9 cellular contexts compared by ENCODE assay signal in genomic region chr5:172910828-172911627, GRCh38. TPM values are rescaled to one million over a fixed set of nuclear protein-coding genes. Genes with fewer than 3 reads are reported as not detected.
DNase-seq lines count a peak whose midpoint lies in the region; ATAC-seq and FAIRE-seq lines count a peak whose summit lies in the region.
"Had no signal": no experiment of that assay in that cellular context is flagged by ENCODE, and none has a peak within 500 bp of the region (broad histone marks: within the 10 kb centered on the region; RNA-seq: fewer than 3 reads in every experiment).

No MANE protein-coding gene starts in this region.

- POLR2A ChIA-PET in CD8-positive, alpha-beta memory T cell (lab: Charles Lee), result no interaction called here

- H3K9me3 ChIP-seq in CD8-positive, alpha-beta memory T cell (ENCODE audit: low read length), result no peaks in the 10 kb centered on the region

- peaks cover 17% of the 10 kb centered on the region for H3K36me3 ChIP-seq in CD8-positive, alpha-beta memory T cell (ENCODE audit: insufficient read depth, low read length)

- H3K27me3 Mint-ChIP-seq in CD8-positive, alpha-beta memory T cell, result no peaks in the 10 kb centered on the region

- CTCF ChIA-PET in CD8-positive, alpha-beta memory T cell (lab: Charles Lee), result interaction anchor here (0.7 to 1.9 kb wide), 2 partner anchors 196 to 213 kb away, joined by 3 to 5 read pairs; no protein-coding TSS in a partner anchor

- no peak for DNase-seq in activated CD4-positive, CD25-positive, alpha-beta regulatory T cell treated with anti-CD3 and anti-CD28 coated beads, Interleukin-2, amount 50 U/mL, for 72 hours
- peak; percentile 41 for DNase-seq in HTR-8/SVneo (ENCODE audit: insufficient read length, low spot score)
- DNase-seq in activated T-helper 9 cell treated with anti-CD3 and anti-CD28 coated beads, Interleukin-2, amount 50 U/mL, for 16 hours (ENCODE audit: low read depth), result peak; percentile 3
- DNase-seq in iPS-NIHi11 (ENCODE audit: low spot score), result peak; percentile 42
- DNase-seq in stimulated activated effector memory CD8-positive, alpha-beta T cell treated with anti-CD3 and anti-CD28 coated beads, Interleukin-12 subunit alpha, Interleukin-12 subunit beta, amount 100 ng/mL, for 72 hours (ENCODE audit: low spot score in 2 of 2), result no peak
- no peak for DNase-seq in urothelium cell line (ENCODE audit: low spot score)
- no peak for DNase-seq in CD8-positive, alpha-beta memory T cell

- H3K4me3 Mint-ChIP-seq in stimulated activated effector memory CD8-positive, alpha-beta T cell treated with anti-CD3 and anti-CD28 coated beads, Interleukin-12 subunit alpha, Interleukin-12 subunit beta, amount 100 ng/mL, for 72 hours, result no peak overlapping the region
- H3K4me3 Mint-ChIP-seq in CD8-positive, alpha-beta memory T cell, result no peak overlapping the region

- no peaks in the 10 kb centered on the region for H3K27me3 ChIP-seq in CD8-positive, alpha-beta memory T cell (ENCODE audit: insufficient read depth, low read length, poor library complexity, severe bottlenecking)

- H3K36me3 Mint-ChIP-seq in stimulated activated effector memory CD8-positive, alpha-beta T cell treated with anti-CD3 and anti-CD28 coated beads, Interleukin-12 subunit alpha, Interleukin-12 subunit beta, amount 100 ng/mL, for 72 hours, result peaks cover 51% of the 10 kb centered on the region
- H3K36me3 Mint-ChIP-seq in CD8-positive, alpha-beta memory T cell, result peaks cover 4 to 57% (median 21%) of the 10 kb centered on the region in 3 donors
- H3K36me3 Mint-ChIP-seq: activated naive CD4-positive, alpha-beta T cell treated with anti-CD3 and anti-CD28 coated beads, Interleukin-2, amount 50 U/mL, for 72 hours had no signal

- H3K27ac Mint-ChIP-seq in stimulated activated effector memory CD8-positive, alpha-beta T cell treated with anti-CD3 and anti-CD28 coated beads, Interleukin-12 subunit alpha, Interleukin-12 subunit beta, amount 100 ng/mL, for 72 hours, result no peak overlapping the region
- H3K27ac Mint-ChIP-seq in CD8-positive, alpha-beta memory T cell, result peak overlapping the region in 4 of 8 donors; percentile 23 to 64 (median 63)
- H3K27ac Mint-ChIP-seq: activated naive CD4-positive, alpha-beta T cell treated with anti-CD3 and anti-CD28 coated beads, Interleukin-2, amount 50 U/mL, for 72 hours had no signal

- no peak overlapping the region for H3K4me3 ChIP-seq in CD8-positive, alpha-beta memory T cell (ENCODE audit: low read length)

- no peaks in the 10 kb centered on the region for H3K9me3 Mint-ChIP-seq in stimulated activated effector memory CD8-positive, alpha-beta T cell treated with anti-CD3 and anti-CD28 coated beads, Interleukin-12 subunit alpha, Interleukin-12 subunit beta, amount 100 ng/mL, for 72 hours
- no peaks in the 10 kb centered on the region for H3K9me3 Mint-ChIP-seq in CD8-positive, alpha-beta memory T cell
- H3K9me3 Mint-ChIP-seq: activated naive CD4-positive, alpha-beta T cell treated with anti-CD3 and anti-CD28 coated beads, Interleukin-2, amount 50 U/mL, for 72 hours had no signal

- no peaks in the 10 kb centered on the region for H3K4me1 ChIP-seq in CD8-positive, alpha-beta memory T cell (ENCODE audit: insufficient read depth, low read length)

- no peak overlapping the region for H3K27ac ChIP-seq in CD8-positive, alpha-beta memory T cell (ENCODE audit: low read depth, low read length)

- peak; percentile 44 to 45 for ATAC-seq in activated CD4-positive, CD25-positive, alpha-beta regulatory T cell treated with anti-CD3 and anti-CD28 coated beads, Interleukin-2, amount 50 U/mL, for 24 hours
- ATAC-seq in stimulated activated effector memory CD8-positive, alpha-beta T cell treated with anti-CD3 and anti-CD28 coated beads, Interleukin-12 subunit alpha, Interleukin-12 subunit beta, amount 100 ng/mL, for 72 hours, result peak; percentile 44

- H3K4me1 Mint-ChIP-seq in stimulated activated effector memory CD8-positive, alpha-beta T cell treated with anti-CD3 and anti-CD28 coated beads, Interleukin-12 subunit alpha, Interleukin-12 subunit beta, amount 100 ng/mL, for 72 hours, result peaks cover 28% of the 10 kb centered on the region
- H3K4me1 Mint-ChIP-seq in CD8-positive, alpha-beta memory T cell, result no peaks in the 10 kb centered on the region

- FAIRE-seq in HTR-8/SVneo (lab: Jason Lieb, UNC) (no peak), urothelium cell line (lab: Jason Lieb, UNC) (no peak)

RNA-seq across cellular contexts. Expression of gene RPL26L1, which starts 48.2 kb away (rescaled TPM):
- 10 to 100 TPM; 91.9 to 92.3 TPM for total RNA-seq in CD8-positive, alpha-beta memory T cell
- 35.6 TPM for polyA plus RNA-seq in CD8-positive, alpha-beta memory T cell

Comparison
In these comparisons a context has a peak if more than half of its experiments do, and no peak if none do; other contexts are left out.
1. DNase-seq: peak in HTR-8/SVneo (single experiment), activated T-helper 9 cell treated with anti-CD3 and anti-CD28 coated beads, Interleukin-2, amount 50 U/mL, for 16 hours (single experiment) and iPS-NIHi11 (single experiment); none in activated CD4-positive, CD25-positive, alpha-beta regulatory T cell treated with anti-CD3 and anti-CD28 coated beads, Interleukin-2, amount 50 U/mL, for 72 hours (single experiment), stimulated activated effector memory CD8-positive, alpha-beta T cell treated with anti-CD3 and anti-CD28 coated beads, Interleukin-12 subunit alpha, Interleukin-12 subunit beta, amount 100 ng/mL, for 72 hours (0 of 2), urothelium cell line (single experiment) and CD8-positive, alpha-beta memory T cell (0 of 5).